35 cellular contexts compared by ENCODE assay signal in genomic region chr6:128513878-128514277, GRCh38. TPM values are rescaled to one million over a fixed set of nuclear protein-coding genes. Genes with fewer than 3 reads are reported as not detected.
DNase-seq lines count a peak whose midpoint lies in the region; ATAC-seq, FAIRE-seq and TF ChIP-seq lines count a peak whose summit lies in the region.
"Had no signal": no experiment of that assay in that cellular context is flagged by ENCODE, and none has a peak within 500 bp of the region (broad histone marks: within the 10 kb centered on the region; RNA-seq: fewer than 3 reads in every experiment).

No MANE protein-coding gene starts in this region.

- peak overlapping the region; percentile 27 for H3K27ac Mint-ChIP-seq in osteocyte (ENCODE audit: unreplicated experiment)
- no peak overlapping the region for H3K27ac Mint-ChIP-seq in CD8-positive, alpha-beta T cell
- H3K27ac Mint-ChIP-seq: activated T-cell treated with anti-CD3 and anti-CD28 coated beads, Interleukin-2, amount 50 U/mL, for 72 hours; CD4-positive, CD25-positive, alpha-beta regulatory T cell; stimulated activated naive CD8-positive, alpha-beta T cell treated with anti-CD3 and anti-CD28 coated beads, Interleukin-15, Interleukin-2, amounts not matched to agents 100 ng/mL and 50 ng/mL, for 24 hours had no signal

- peaks cover 1% of the 10 kb centered on the region for H3K36me3 Mint-ChIP-seq in osteocyte (ENCODE audit: unreplicated experiment)
- H3K36me3 Mint-ChIP-seq in CD8-positive, alpha-beta T cell = no peaks in the 10 kb centered on the region
- H3K36me3 Mint-ChIP-seq: CD4-positive, CD25-positive, alpha-beta regulatory T cell had no signal

- TF ChIP-seq CTCF in HEK293 (tag by site-specific recombination; IDR thresholded peaks at IDR 0.05) (no peak), dorsolateral prefrontal cortex (IDR thresholded peaks at IDR 0.05 in 54 of 56, conservative IDR thresholded peaks at IDR 0.05 in 2 of 56; ENCODE audit: low read depth in 1 of 56, partially characterized antibody in 56 of 56) (no peak), osteocyte (IDR thresholded peaks at IDR 0.05) (no peak)
- TF ChIP-seq CTCF in CD8-positive, alpha-beta T cell (IDR thresholded peaks at IDR 0.05) = no peak

- TF ChIP-seq POLR2A in H54 (IDR thresholded peaks at IDR 0.05; ENCODE audit: low read depth, low read length) = no peak

- H3K4me1 Mint-ChIP-seq in osteocyte (ENCODE audit: unreplicated experiment) = peaks cover 84% of the 10 kb centered on the region
- peaks cover 6% of the 10 kb centered on the region for H3K4me1 Mint-ChIP-seq in CD8-positive, alpha-beta T cell (ENCODE audit: low read depth)

- ATAC-seq in HG02981 (IDR thresholded peaks at IDR 0.05; ENCODE audit: unreplicated experiment) (no peak), GM21515 (IDR thresholded peaks at IDR 0.05; ENCODE audit: unreplicated experiment) (no peak)
- ATAC-seq in CD8-positive, alpha-beta T cell = no peak
- ATAC-seq: activated T-cell treated with anti-CD3 and anti-CD28 coated beads, Interleukin-2, amount 50 U/mL, for 72 hours; lower lobe of right lung; mucosa of descending colon had no signal

- CTCF ChIA-PET in HEK293 (lab: Yijun Ruan, JAX) = interaction anchor here (0.7 kb wide), 3 partner anchors 782 to 1054 kb away, joined by 3 to 5 read pairs (median 4); no protein-coding TSS in a partner anchor
- CTCF ChIA-PET in CD8-positive, alpha-beta T cell (lab: Charles Lee) = no interaction called here

- H3K9me3 Mint-ChIP-seq in osteocyte (ENCODE audit: unreplicated experiment) = no peaks in the 10 kb centered on the region
- H3K9me3 Mint-ChIP-seq in CD8-positive, alpha-beta T cell = no peaks in the 10 kb centered on the region
- H3K9me3 Mint-ChIP-seq: activated T-cell treated with anti-CD3 and anti-CD28 coated beads, Interleukin-2, amount 50 U/mL, for 72 hours; neural crest cell; stimulated activated naive CD8-positive, alpha-beta T cell treated with anti-CD3 and anti-CD28 coated beads, Interleukin-15, Interleukin-2, amounts not matched to agents 100 ng/mL and 50 ng/mL, for 24 hours had no signal

- no peak for FAIRE-seq in H54 (lab: Jason Lieb, UNC)
- FAIRE-seq: D721Med, GM19239 had no signal

- H3K36me3 ChIP-seq in HEK293 (ENCODE audit: control insufficient read depth in 2 of 2, insufficient read depth in 1 of 2, low read length in 2 of 2) = no peaks in the 10 kb centered on the region
- no peaks in the 10 kb centered on the region for H3K36me3 ChIP-seq in CD8-positive, alpha-beta T cell (ENCODE audit: insufficient read depth, low read length)
- H3K36me3 ChIP-seq: esophagus muscularis mucosa, heart left ventricle, lower lobe of right lung, right atrium auricular region, tibial nerve had no signal

- intact Hi-C loops in dorsolateral prefrontal cortex (cut with DNase I) = loop anchor here in 1 of 2 donors (10.0 kb wide), 1 partner anchor 179 kb away; no protein-coding TSS in a partner anchor
- intact Hi-C loops in CD8-positive, alpha-beta T cell (cut with DNase I, micrococcal nuclease) = loop anchor here in 1 of 2 experiments (10.0 kb wide), 2 partner anchors 249 to 519 kb away; no protein-coding TSS in a partner anchor

- no peaks in the 10 kb centered on the region for H3K27me3 ChIP-seq in dorsolateral prefrontal cortex
- no peaks in the 10 kb centered on the region for H3K27me3 ChIP-seq in CD8-positive, alpha-beta T cell (ENCODE audit: insufficient read depth, low read length)
- H3K27me3 ChIP-seq: esophagus muscularis mucosa, right atrium auricular region, tibial nerve had no signal

- no peak overlapping the region for H3K4me3 ChIP-seq in HEK293 (ENCODE audit: low read depth, low read length)
- H3K4me3 ChIP-seq in dorsolateral prefrontal cortex = peak overlapping the region in 19 of 59 donors; percentile 2 to 92 (median 25)
- no peak overlapping the region for H3K4me3 ChIP-seq in CD8-positive, alpha-beta T cell (ENCODE audit: low read depth, low read length)
- H3K4me3 ChIP-seq: esophagus muscularis mucosa, heart left ventricle, lower lobe of right lung, mucosa of descending colon, right atrium auricular region, tibial nerve had no signal

- peaks cover 45% of the 10 kb centered on the region for H3K4me1 ChIP-seq in HEK293 (ENCODE audit: control insufficient read depth, insufficient read depth, low read length)
- H3K4me1 ChIP-seq in CD8-positive, alpha-beta T cell (ENCODE audit: insufficient read depth, low read length) = no peaks in the 10 kb centered on the region

- POLR2A ChIA-PET in HEK293 (lab: Yijun Ruan, JAX) = interaction anchor here (0.7 kb wide), 1 partner anchor 10 kb away, joined by 3 read pairs; no protein-coding TSS in a partner anchor
- POLR2A ChIA-PET in CD8-positive, alpha-beta T cell (lab: Charles Lee) = interaction anchor here (0.7 kb wide), 1 partner anchor 795 kb away, joined by 3 read pairs; no protein-coding TSS in a partner anchor

- H3K9me3 ChIP-seq in HEK293 (ENCODE audit: control insufficient read depth, insufficient read depth, low read depth, low read length) = no peaks in the 10 kb centered on the region
- H3K9me3 ChIP-seq in CD8-positive, alpha-beta T cell (ENCODE audit: low read length) = no peaks in the 10 kb centered on the region
- H3K9me3 ChIP-seq: esophagus muscularis mucosa, heart left ventricle, lower lobe of right lung, mucosa of descending colon, right atrium auricular region, tibial nerve had no signal

- H3K4me3 Mint-ChIP-seq in osteocyte (ENCODE audit: unreplicated experiment) = no peak overlapping the region
- H3K4me3 Mint-ChIP-seq in CD8-positive, alpha-beta T cell = no peak overlapping the region
- H3K4me3 Mint-ChIP-seq: activated T-cell treated with anti-CD3 and anti-CD28 coated beads, Interleukin-2, amount 50 U/mL, for 72 hours; CD4-positive, CD25-positive, alpha-beta regulatory T cell; neural crest cell; stimulated activated naive CD8-positive, alpha-beta T cell treated with anti-CD3 and anti-CD28 coated beads, Interleukin-15, Interleukin-2, amounts not matched to agents 100 ng/mL and 50 ng/mL, for 24 hours had no signal

- DNase-seq in NCI-H82 (lab: John Stamatoyannopoulos, UW) (peak; percentile 71), dorsolateral prefrontal cortex (no peak), osteocyte (ENCODE audit: extremely low spot score, unreplicated experiment) (no peak), H54 (ENCODE audit: insufficient read length, low spot score) (no peak)
- no peak for DNase-seq in CD8-positive, alpha-beta T cell
- DNase-seq: activated CD4-positive, alpha-beta T cell treated with anti-CD3 and anti-CD28 coated beads, Interleukin-2, amount 50 U/mL, for 48 hours; activated CD4-positive, CD25-positive, alpha-beta regulatory T cell; activated naive CD4-positive, alpha-beta T cell; activated T-cell treated with anti-CD3 and anti-CD28 coated beads, Interleukin-2, amount 50 U/mL, for 72 hours; AML-193; CD4-positive, CD25-positive, alpha-beta regulatory T cell; central memory CD4-positive, alpha-beta T cell; dermis blood vessel endothelial cell; foreskin fibroblast; GOT3; heart left ventricle; lower lobe of right lung; mucosa of descending colon; NCI-H1436; NCI-H2081; NCI-H526 treated with DMSO at 0.1 percent for 48 hours; stimulated activated CD4-positive, alpha-beta T cell treated with anti-CD3 and anti-CD28 coated beads, Interleukin-1b, Interleukin-23, amount 100 ng/mL, for 48 hours; T-helper 1 cell had no signal

- no peaks in the 10 kb centered on the region for H3K27me3 Mint-ChIP-seq in osteocyte (ENCODE audit: unreplicated experiment)
- peaks cover 19% of the 10 kb centered on the region for H3K27me3 Mint-ChIP-seq in CD8-positive, alpha-beta T cell (ENCODE audit: low read depth)

- H3K27ac ChIP-seq in HEK293 (ENCODE audit: extremely low read depth, low read depth, low read length) (no peak overlapping the region), dorsolateral prefrontal cortex (peak overlapping the region in 55 of 59 donors; percentile 4 to 98 (median 80))
- no peak overlapping the region for H3K27ac ChIP-seq in CD8-positive, alpha-beta T cell (ENCODE audit: low read depth, low read length)
- H3K27ac ChIP-seq: esophagus muscularis mucosa, KMS-11, lower lobe of right lung, parathyroid adenoma, right atrium auricular region, tibial nerve had no signal

TF ChIP-seq in HEK293, 187 proteins besides CTCF, POLR2A, EP300 and RAD21 (continues in another document):
- no peak for TF ChIP-seq ZNF398 (tag by site-specific recombination; IDR thresholded peaks at IDR 0.05)

RNA-seq across cellular contexts. Expression of gene PTPRK, which starts 6.5 kb away (rescaled TPM):
- total RNA-seq in dorsolateral prefrontal cortex (100 to 1,000 TPM in 114 of 120 experiments, 10 to 100 TPM in 6; 83.1 to 211 (median 136) TPM), osteocyte (130 and 131 TPM in 2 replicates)
- total RNA-seq in CD8-positive, alpha-beta T cell = 10 to 100 TPM; 17.2 to 18.6 TPM

Comparison
In these comparisons a context has a peak if more than half of its experiments do, and no peak if none do; other contexts are left out.
1. H3K27ac ChIP-seq: peak in dorsolateral prefrontal cortex (55 of 59); none in HEK293 (single experiment) and CD8-positive, alpha-beta T cell (single experiment).